In genomic region chr11:76598426-76598839, GRCh38 we compare ENCODE assay signal across 9 cellular contexts.
DNase-seq lines count a peak whose midpoint lies in the region; ATAC-seq and FAIRE-seq lines count a peak whose summit lies in the region.
"Had no signal": no experiment of that assay in that cellular context is flagged by ENCODE, and none has a peak within 500 bp of the region (broad histone marks: within the 10 kb centered on the region; RNA-seq: fewer than 3 reads in every experiment).

No MANE protein-coding gene starts in this region.

- peak; percentile 28 for ATAC-seq in T-helper 17 cell
- ATAC-seq in stimulated activated effector memory CD8-positive, alpha-beta T cell treated with anti-CD3 and anti-CD28 coated beads, Interleukin-12 subunit alpha, Interleukin-12 subunit beta, amount 100 ng/mL, for 72 hours: peak; percentile 68

- FAIRE-seq in frontal cortex (lab: Jason Lieb, UNC): no peak

- no peaks in the 10 kb centered on the region for H3K27me3 Mint-ChIP-seq in T-helper 17 cell
- H3K27me3 Mint-ChIP-seq: CD8-positive, alpha-beta memory T cell had no signal

- H3K4me3 Mint-ChIP-seq in T-helper 17 cell: no peak overlapping the region
- H3K4me3 Mint-ChIP-seq in stimulated activated effector memory CD8-positive, alpha-beta T cell treated with anti-CD3 and anti-CD28 coated beads, Interleukin-12 subunit alpha, Interleukin-12 subunit beta, amount 100 ng/mL, for 72 hours: no peak overlapping the region
- H3K4me3 Mint-ChIP-seq: CD8-positive, alpha-beta memory T cell had no signal

- H3K4me1 Mint-ChIP-seq in T-helper 17 cell: peaks cover 7% of the 10 kb centered on the region
- H3K4me1 Mint-ChIP-seq in stimulated activated effector memory CD8-positive, alpha-beta T cell treated with anti-CD3 and anti-CD28 coated beads, Interleukin-12 subunit alpha, Interleukin-12 subunit beta, amount 100 ng/mL, for 72 hours: no peaks in the 10 kb centered on the region

- H3K9me3 Mint-ChIP-seq in stimulated activated effector memory CD8-positive, alpha-beta T cell treated with anti-CD3 and anti-CD28 coated beads, Interleukin-12 subunit alpha, Interleukin-12 subunit beta, amount 100 ng/mL, for 72 hours: no peaks in the 10 kb centered on the region
- H3K9me3 Mint-ChIP-seq: CD8-positive, alpha-beta memory T cell had no signal

- no peak overlapping the region for H3K27ac Mint-ChIP-seq in T-helper 17 cell
- H3K27ac Mint-ChIP-seq in stimulated activated effector memory CD8-positive, alpha-beta T cell treated with anti-CD3 and anti-CD28 coated beads, Interleukin-12 subunit alpha, Interleukin-12 subunit beta, amount 100 ng/mL, for 72 hours: no peak overlapping the region
- H3K27ac Mint-ChIP-seq: CD8-positive, alpha-beta memory T cell had no signal

- DNase-seq in NCI-H345 (lab: John Stamatoyannopoulos, UW): peak; percentile 38
- no peak for DNase-seq in NCI-H345 treated with DMSO at 0.1 percent for 48 hours (lab: John Stamatoyannopoulos, UW; ENCODE audit: unreplicated experiment)
- DNase-seq in HT-29 (ENCODE audit: low spot score): peak; percentile 78
- no peak for DNase-seq in T-helper 17 cell
- peak; percentile 64 for DNase-seq in germinal center (ENCODE audit: low spot score)
- DNase-seq in stimulated activated effector memory CD8-positive, alpha-beta T cell treated with anti-CD3 and anti-CD28 coated beads, Interleukin-12 subunit alpha, Interleukin-12 subunit beta, amount 100 ng/mL, for 72 hours (ENCODE audit: low spot score in 2 of 2): no peak
- DNase-seq in ureter (ENCODE audit: low spot score): no peak
- DNase-seq in frontal cortex (ENCODE audit: low spot score in 2 of 2): no peak

- H3K36me3 Mint-ChIP-seq in T-helper 17 cell (ENCODE audit: low read depth): no peaks in the 10 kb centered on the region
- no peaks in the 10 kb centered on the region for H3K36me3 Mint-ChIP-seq in stimulated activated effector memory CD8-positive, alpha-beta T cell treated with anti-CD3 and anti-CD28 coated beads, Interleukin-12 subunit alpha, Interleukin-12 subunit beta, amount 100 ng/mL, for 72 hours
- H3K36me3 Mint-ChIP-seq: CD8-positive, alpha-beta memory T cell had no signal

- no peaks in the 10 kb centered on the region for H3K9me3 ChIP-seq in T-helper 17 cell (ENCODE audit: control insufficient read depth, low read length, poor library complexity, severe bottlenecking)

Comparison
In these comparisons a context has a peak if more than half of its experiments do, and no peak if none do; other contexts are left out.
1. DNase-seq: peak in NCI-H345 (single experiment), HT-29 (single experiment) and germinal center (single experiment); none in NCI-H345 treated with DMSO at 0.1 percent for 48 hours (single experiment), T-helper 17 cell (0 of 3), stimulated activated effector memory CD8-positive, alpha-beta T cell treated with anti-CD3 and anti-CD28 coated beads, Interleukin-12 subunit alpha, Interleukin-12 subunit beta, amount 100 ng/mL, for 72 hours (0 of 2), ureter (single experiment) and frontal cortex (0 of 2).